ENCODE assay signal across 1 cellular context in genomic region chr10:80158598-80159127, GRCh38.
TF ChIP-seq lines count a peak whose summit lies in the region.

No MANE protein-coding gene starts in this region.

TF ChIP-seq in K562, 482 proteins besides CTCF, POLR2A, EP300 and RAD21 (continued from another document):
- TF ChIP-seq, protein P1, sequence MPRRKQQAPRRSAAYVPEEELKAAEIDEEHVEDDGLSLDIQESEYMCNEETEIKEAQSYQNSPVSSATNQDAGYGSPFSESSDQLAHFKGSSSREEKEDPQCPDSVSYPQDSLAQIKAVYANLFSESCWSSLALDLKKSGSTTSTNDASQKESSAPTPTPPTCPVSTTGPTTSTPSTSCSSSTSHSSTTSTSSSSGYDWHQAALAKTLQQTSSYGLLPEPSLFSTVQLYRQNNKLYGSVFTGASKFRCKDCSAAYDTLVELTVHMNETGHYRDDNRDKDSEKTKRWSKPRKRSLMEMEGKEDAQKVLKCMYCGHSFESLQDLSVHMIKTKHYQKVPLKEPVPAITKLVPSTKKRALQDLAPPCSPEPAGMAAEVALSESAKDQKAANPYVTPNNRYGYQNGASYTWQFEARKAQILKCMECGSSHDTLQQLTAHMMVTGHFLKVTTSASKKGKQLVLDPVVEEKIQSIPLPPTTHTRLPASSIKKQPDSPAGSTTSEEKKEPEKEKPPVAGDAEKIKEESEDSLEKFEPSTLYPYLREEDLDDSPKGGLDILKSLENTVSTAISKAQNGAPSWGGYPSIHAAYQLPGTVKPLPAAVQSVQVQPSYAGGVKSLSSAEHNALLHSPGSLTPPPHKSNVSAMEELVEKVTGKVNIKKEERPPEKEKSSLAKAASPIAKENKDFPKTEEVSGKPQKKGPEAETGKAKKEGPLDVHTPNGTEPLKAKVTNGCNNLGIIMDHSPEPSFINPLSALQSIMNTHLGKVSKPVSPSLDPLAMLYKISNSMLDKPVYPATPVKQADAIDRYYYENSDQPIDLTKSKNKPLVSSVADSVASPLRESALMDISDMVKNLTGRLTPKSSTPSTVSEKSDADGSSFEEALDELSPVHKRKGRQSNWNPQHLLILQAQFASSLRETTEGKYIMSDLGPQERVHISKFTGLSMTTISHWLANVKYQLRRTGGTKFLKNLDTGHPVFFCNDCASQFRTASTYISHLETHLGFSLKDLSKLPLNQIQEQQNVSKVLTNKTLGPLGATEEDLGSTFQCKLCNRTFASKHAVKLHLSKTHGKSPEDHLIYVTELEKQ (CRISPR knock-in tag; IDR thresholded peaks at IDR 0.05), result no peak
- TF ChIP-seq, protein P2, sequence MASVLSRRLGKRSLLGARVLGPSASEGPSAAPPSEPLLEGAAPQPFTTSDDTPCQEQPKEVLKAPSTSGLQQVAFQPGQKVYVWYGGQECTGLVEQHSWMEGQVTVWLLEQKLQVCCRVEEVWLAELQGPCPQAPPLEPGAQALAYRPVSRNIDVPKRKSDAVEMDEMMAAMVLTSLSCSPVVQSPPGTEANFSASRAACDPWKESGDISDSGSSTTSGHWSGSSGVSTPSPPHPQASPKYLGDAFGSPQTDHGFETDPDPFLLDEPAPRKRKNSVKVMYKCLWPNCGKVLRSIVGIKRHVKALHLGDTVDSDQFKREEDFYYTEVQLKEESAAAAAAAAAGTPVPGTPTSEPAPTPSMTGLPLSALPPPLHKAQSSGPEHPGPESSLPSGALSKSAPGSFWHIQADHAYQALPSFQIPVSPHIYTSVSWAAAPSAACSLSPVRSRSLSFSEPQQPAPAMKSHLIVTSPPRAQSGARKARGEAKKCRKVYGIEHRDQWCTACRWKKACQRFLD (CRISPR knock-in tag; IDR thresholded peaks at IDR 0.05), result peak; percentile 17; the same call in 1 of the 2 replicates
- TF ChIP-seq KAT2B (IDR thresholded peaks at IDR 0.05; ENCODE audit: low read depth, low read length), result no peak
- TF ChIP-seq ZNF707 (CRISPR knock-in tag; conservative IDR thresholded peaks at IDR 0.05), result no peak
- TF ChIP-seq ZBTB17 (CRISPR knock-in tag; IDR thresholded peaks at IDR 0.05), result no peak
- no peak for TF ChIP-seq NFXL1 (CRISPR knock-in tag; IDR thresholded peaks at IDR 0.05)
- peak; percentile 55; the same call in 1 of the 2 replicates for TF ChIP-seq CXXC5 (CRISPR knock-in tag; IDR thresholded peaks at IDR 0.05)
- TF ChIP-seq IFI16 (CRISPR knock-in tag; IDR thresholded peaks at IDR 0.05), result no peak
- no peak for TF ChIP-seq ZFPM2 (CRISPR knock-in tag; IDR thresholded peaks at IDR 0.05)
- TF ChIP-seq FOXJ2 (tag; IDR thresholded peaks at IDR 0.05), result no peak
- TF ChIP-seq, protein P3, sequence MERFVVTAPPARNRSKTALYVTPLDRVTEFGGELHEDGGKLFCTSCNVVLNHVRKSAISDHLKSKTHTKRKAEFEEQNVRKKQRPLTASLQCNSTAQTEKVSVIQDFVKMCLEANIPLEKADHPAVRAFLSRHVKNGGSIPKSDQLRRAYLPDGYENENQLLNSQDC (CRISPR knock-in tag; IDR thresholded peaks at IDR 0.05), result no peak
- TF ChIP-seq FOXA1 (IDR thresholded peaks at IDR 0.05; ENCODE audit: borderline replicate concordance), result no peak
TF ChIP-seq in K562: peak in this region for 84.
